In the genomic region with DNA sequence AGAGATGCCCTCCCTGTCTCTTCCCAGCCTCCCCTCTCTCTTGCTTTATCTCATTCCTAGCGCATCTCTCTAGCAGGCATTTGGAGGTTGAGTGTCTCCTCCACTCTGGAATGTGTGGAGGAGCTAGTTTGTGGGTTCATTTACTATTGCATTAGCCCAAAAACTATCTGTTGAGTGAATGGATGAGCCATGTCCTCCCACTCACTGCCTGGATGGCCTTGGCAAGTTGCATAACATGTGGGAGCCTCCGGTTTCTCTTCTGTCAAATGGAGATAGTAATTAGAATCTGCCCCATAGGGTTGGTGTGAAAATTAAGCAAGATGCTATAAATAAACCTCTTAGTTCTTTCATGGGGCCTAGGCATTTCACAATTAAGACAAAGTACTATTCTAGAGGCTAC, we compare ENCODE assay signal across 1 cellular context.
TF ChIP-seq lines count a peak whose summit lies in the region.

No MANE protein-coding gene starts in this region.

TF ChIP-seq in K562, 482 proteins besides CTCF, POLR2A, EP300 and RAD21 (continued from another document and continues in another):
- TF ChIP-seq, protein P1, sequence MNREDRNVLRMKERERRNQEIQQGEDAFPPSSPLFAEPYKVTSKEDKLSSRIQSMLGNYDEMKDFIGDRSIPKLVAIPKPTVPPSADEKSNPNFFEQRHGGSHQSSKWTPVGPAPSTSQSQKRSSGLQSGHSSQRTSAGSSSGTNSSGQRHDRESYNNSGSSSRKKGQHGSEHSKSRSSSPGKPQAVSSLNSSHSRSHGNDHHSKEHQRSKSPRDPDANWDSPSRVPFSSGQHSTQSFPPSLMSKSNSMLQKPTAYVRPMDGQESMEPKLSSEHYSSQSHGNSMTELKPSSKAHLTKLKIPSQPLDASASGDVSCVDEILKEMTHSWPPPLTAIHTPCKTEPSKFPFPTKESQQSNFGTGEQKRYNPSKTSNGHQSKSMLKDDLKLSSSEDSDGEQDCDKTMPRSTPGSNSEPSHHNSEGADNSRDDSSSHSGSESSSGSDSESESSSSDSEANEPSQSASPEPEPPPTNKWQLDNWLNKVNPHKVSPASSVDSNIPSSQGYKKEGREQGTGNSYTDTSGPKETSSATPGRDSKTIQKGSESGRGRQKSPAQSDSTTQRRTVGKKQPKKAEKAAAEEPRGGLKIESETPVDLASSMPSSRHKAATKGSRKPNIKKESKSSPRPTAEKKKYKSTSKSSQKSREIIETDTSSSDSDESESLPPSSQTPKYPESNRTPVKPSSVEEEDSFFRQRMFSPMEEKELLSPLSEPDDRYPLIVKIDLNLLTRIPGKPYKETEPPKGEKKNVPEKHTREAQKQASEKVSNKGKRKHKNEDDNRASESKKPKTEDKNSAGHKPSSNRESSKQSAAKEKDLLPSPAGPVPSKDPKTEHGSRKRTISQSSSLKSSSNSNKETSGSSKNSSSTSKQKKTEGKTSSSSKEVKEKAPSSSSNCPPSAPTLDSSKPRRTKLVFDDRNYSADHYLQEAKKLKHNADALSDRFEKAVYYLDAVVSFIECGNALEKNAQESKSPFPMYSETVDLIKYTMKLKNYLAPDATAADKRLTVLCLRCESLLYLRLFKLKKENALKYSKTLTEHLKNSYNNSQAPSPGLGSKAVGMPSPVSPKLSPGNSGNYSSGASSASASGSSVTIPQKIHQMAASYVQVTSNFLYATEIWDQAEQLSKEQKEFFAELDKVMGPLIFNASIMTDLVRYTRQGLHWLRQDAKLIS (CRISPR knock-in tag; IDR thresholded peaks at IDR 0.05): no peak
- TF ChIP-seq RCOR1 (IDR thresholded peaks at IDR 0.05; ENCODE audit: borderline replicate concordance in 1 of 2, low read depth in 2 of 2, low read length in 2 of 2) (peak in 1 of 2 experiments; percentile 82; a peak in 2 of 4 replicates), STAT5A (IDR thresholded peaks at IDR 0.05; ENCODE audit: borderline replicate concordance, low read length) (peak; percentile 29; the same call in 1 of the 2 replicates), TAL1 (IDR thresholded peaks at IDR 0.05) (peak; percentile 60), LARP7 (IDR thresholded peaks at IDR 0.05) (no peak), MEF2D (tag; conservative IDR thresholded peaks at IDR 0.05; ENCODE audit: low read depth) (peak; percentile 92), EGR1 (conservative IDR thresholded peaks at IDR 0.05) (peak; percentile 92), EWSR1 (IDR thresholded peaks at IDR 0.05; ENCODE audit: borderline replicate concordance, low read depth, partially characterized antibody) (no peak), POLR2AphosphoS5 (IDR thresholded peaks at IDR 0.05; ENCODE audit: control insufficient read depth, insufficient read depth, low read depth, low read length) (peak; percentile 67; the same call in 1 of the 2 replicates), RUNX1 (IDR thresholded peaks at IDR 0.05; ENCODE audit: low read depth) (0 out of 2 replicates have a peak, but pooled peaks have one; percentile 61), ZNF140 (CRISPR knock-in tag; IDR thresholded peaks at IDR 0.05) (no peak), ZNF324 (CRISPR knock-in tag; IDR thresholded peaks at IDR 0.05) (no peak), FOS (IDR thresholded peaks at IDR 0.05; ENCODE audit: extremely low read depth, insufficient read length) (no peak), HDAC2 (IDR thresholded peaks at IDR 0.05) (peak; percentile 37; the same call in 1 of the 2 replicates), MCM7 (IDR thresholded peaks at IDR 0.05) (no peak), BDP1 (IDR thresholded peaks at IDR 0.05; ENCODE audit: insufficient read depth, insufficient read length) (no peak), CREM (IDR thresholded peaks at IDR 0.05; ENCODE audit: low read depth) (0 out of 2 replicates have a peak, but pooled peaks have one; percentile 39), LEF1 (IDR thresholded peaks at IDR 0.05) (peak; percentile 47; the same call in 1 of the 2 replicates), NCOR1 (IDR thresholded peaks at IDR 0.05) (peak; percentile 82), E2F3 (CRISPR knock-in tag; IDR thresholded peaks at IDR 0.05) (no peak), STAG1 (CRISPR knock-in tag; IDR thresholded peaks at IDR 0.05; ENCODE audit: borderline replicate concordance) (no peak), NFYB (IDR thresholded peaks at IDR 0.05; ENCODE audit: extremely low read depth, insufficient read length) (no peak), LCOR (CRISPR knock-in tag; IDR thresholded peaks at IDR 0.05) (peak; percentile 98), HDAC8 (tag; IDR thresholded peaks at IDR 0.05) (no peak)
- TF ChIP-seq, protein P2, sequence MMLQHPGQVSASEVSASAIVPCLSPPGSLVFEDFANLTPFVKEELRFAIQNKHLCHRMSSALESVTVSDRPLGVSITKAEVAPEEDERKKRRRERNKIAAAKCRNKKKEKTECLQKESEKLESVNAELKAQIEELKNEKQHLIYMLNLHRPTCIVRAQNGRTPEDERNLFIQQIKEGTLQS (IDR thresholded peaks at IDR 0.05): peak; percentile 51
- TF ChIP-seq, protein P2 (CRISPR knock-in tag; conservative IDR thresholded peaks at IDR 0.05): no peak
- TF ChIP-seq, protein P3, sequence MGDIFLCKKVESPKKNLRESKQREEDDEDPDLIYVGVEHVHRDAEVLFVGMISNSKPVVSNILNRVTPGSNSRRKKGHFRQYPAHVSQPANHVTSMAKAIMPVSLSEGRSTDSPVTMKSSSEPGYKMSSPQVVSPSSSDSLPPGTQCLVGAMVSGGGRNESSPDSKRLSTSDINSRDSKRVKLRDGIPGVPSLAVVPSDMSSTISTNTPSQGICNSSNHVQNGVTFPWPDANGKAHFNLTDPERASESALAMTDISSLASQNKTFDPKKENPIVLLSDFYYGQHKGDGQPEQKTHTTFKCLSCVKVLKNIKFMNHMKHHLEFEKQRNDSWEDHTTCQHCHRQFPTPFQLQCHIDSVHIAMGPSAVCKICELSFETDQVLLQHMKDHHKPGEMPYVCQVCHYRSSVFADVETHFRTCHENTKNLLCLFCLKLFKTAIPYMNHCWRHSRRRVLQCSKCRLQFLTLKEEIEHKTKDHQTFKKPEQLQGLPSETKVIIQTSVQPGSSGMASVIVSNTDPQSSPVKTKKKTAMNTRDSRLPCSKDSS (IDR thresholded peaks at IDR 0.05; ENCODE audit: low read depth, partially characterized antibody): no peak
- TF ChIP-seq, protein P4, sequence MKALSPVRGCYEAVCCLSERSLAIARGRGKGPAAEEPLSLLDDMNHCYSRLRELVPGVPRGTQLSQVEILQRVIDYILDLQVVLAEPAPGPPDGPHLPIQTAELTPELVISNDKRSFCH (CRISPR knock-in tag; IDR thresholded peaks at IDR 0.05): no peak
- TF ChIP-seq, protein P4 (tag; IDR thresholded peaks at IDR 0.05): peak; percentile 85
- TF ChIP-seq, protein P5, sequence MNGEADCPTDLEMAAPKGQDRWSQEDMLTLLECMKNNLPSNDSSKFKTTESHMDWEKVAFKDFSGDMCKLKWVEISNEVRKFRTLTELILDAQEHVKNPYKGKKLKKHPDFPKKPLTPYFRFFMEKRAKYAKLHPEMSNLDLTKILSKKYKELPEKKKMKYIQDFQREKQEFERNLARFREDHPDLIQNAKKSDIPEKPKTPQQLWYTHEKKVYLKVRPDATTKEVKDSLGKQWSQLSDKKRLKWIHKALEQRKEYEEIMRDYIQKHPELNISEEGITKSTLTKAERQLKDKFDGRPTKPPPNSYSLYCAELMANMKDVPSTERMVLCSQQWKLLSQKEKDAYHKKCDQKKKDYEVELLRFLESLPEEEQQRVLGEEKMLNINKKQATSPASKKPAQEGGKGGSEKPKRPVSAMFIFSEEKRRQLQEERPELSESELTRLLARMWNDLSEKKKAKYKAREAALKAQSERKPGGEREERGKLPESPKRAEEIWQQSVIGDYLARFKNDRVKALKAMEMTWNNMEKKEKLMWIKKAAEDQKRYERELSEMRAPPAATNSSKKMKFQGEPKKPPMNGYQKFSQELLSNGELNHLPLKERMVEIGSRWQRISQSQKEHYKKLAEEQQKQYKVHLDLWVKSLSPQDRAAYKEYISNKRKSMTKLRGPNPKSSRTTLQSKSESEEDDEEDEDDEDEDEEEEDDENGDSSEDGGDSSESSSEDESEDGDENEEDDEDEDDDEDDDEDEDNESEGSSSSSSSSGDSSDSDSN (IDR thresholded peaks at IDR 0.05; ENCODE audit: borderline replicate concordance in 1 of 2, low read depth in 2 of 2, low read length in 2 of 2): no peak
- TF ChIP-seq, protein P6, sequence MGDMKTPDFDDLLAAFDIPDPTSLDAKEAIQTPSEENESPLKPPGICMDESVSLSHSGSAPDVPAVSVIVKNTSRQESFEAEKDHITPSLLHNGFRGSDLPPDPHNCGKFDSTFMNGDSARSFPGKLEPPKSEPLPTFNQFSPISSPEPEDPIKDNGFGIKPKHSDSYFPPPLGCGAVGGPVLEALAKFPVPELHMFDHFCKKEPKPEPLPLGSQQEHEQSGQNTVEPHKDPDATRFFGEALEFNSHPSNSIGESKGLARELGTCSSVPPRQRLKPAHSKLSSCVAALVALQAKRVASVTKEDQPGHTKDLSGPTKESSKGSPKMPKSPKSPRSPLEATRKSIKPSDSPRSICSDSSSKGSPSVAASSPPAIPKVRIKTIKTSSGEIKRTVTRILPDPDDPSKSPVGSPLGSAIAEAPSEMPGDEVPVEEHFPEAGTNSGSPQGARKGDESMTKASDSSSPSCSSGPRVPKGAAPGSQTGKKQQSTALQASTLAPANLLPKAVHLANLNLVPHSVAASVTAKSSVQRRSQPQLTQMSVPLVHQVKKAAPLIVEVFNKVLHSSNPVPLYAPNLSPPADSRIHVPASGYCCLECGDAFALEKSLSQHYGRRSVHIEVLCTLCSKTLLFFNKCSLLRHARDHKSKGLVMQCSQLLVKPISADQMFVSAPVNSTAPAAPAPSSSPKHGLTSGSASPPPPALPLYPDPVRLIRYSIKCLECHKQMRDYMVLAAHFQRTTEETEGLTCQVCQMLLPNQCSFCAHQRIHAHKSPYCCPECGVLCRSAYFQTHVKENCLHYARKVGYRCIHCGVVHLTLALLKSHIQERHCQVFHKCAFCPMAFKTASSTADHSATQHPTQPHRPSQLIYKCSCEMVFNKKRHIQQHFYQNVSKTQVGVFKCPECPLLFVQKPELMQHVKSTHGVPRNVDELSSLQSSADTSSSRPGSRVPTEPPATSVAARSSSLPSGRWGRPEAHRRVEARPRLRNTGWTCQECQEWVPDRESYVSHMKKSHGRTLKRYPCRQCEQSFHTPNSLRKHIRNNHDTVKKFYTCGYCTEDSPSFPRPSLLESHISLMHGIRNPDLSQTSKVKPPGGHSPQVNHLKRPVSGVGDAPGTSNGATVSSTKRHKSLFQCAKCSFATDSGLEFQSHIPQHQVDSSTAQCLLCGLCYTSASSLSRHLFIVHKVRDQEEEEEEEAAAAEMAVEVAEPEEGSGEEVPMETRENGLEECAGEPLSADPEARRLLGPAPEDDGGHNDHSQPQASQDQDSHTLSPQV (IDR thresholded peaks at IDR 0.05): peak; percentile 52
- TF ChIP-seq, protein P7, sequence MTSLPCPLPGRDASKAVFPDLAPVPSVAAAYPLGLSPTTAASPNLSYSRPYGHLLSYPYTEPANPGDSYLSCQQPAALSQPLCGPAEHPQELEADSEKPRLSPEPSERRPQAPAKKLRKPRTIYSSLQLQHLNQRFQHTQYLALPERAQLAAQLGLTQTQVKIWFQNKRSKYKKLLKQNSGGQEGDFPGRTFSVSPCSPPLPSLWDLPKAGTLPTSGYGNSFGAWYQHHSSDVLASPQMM (CRISPR knock-in tag; IDR thresholded peaks at IDR 0.05): no peak
- TF ChIP-seq, protein P8, sequence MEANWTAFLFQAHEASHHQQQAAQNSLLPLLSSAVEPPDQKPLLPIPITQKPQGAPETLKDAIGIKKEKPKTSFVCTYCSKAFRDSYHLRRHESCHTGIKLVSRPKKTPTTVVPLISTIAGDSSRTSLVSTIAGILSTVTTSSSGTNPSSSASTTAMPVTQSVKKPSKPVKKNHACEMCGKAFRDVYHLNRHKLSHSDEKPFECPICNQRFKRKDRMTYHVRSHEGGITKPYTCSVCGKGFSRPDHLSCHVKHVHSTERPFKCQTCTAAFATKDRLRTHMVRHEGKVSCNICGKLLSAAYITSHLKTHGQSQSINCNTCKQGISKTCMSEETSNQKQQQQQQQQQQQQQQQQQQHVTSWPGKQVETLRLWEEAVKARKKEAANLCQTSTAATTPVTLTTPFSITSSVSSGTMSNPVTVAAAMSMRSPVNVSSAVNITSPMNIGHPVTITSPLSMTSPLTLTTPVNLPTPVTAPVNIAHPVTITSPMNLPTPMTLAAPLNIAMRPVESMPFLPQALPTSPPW (CRISPR knock-in tag; IDR thresholded peaks at IDR 0.05): peak; percentile 31
- TF ChIP-seq, protein P9, sequence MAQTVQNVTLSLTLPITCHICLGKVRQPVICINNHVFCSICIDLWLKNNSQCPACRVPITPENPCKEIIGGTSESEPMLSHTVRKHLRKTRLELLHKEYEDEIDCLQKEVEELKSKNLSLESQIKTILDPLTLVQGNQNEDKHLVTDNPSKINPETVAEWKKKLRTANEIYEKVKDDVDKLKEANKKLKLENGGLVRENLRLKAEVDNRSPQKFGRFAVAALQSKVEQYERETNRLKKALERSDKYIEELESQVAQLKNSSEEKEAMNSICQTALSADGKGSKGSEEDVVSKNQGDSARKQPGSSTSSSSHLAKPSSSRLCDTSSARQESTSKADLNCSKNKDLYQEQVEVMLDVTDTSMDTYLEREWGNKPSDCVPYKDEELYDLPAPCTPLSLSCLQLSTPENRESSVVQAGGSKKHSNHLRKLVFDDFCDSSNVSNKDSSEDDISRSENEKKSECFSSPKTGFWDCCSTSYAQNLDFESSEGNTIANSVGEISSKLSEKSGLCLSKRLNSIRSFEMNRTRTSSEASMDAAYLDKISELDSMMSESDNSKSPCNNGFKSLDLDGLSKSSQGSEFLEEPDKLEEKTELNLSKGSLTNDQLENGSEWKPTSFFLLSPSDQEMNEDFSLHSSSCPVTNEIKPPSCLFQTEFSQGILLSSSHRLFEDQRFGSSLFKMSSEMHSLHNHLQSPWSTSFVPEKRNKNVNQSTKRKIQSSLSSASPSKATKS (CRISPR knock-in tag; IDR thresholded peaks at IDR 0.05): no peak
- TF ChIP-seq, protein P10, sequence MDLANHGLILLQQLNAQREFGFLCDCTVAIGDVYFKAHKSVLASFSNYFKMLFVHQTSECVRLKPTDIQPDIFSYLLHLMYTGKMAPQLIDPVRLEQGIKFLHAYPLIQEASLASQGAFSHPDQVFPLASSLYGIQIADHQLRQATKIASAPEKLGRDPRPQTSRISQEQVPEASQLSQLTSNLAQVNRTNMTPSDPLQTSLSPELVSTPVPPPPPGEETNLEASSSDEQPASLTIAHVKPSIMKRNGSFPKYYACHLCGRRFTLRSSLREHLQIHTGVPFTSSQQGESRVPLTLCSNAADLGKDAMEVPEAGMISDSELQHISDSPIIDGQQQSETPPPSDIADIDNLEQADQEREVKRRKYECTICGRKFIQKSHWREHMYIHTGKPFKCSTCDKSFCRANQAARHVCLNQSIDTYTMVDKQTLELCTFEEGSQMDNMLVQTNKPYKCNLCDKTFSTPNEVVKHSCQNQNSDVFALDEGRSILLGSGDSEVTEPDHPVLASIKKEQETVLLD (IDR thresholded peaks at IDR 0.05): 0 out of 2 replicates have a peak, but pooled peaks have one; percentile 36
- TF ChIP-seq, protein P11, sequence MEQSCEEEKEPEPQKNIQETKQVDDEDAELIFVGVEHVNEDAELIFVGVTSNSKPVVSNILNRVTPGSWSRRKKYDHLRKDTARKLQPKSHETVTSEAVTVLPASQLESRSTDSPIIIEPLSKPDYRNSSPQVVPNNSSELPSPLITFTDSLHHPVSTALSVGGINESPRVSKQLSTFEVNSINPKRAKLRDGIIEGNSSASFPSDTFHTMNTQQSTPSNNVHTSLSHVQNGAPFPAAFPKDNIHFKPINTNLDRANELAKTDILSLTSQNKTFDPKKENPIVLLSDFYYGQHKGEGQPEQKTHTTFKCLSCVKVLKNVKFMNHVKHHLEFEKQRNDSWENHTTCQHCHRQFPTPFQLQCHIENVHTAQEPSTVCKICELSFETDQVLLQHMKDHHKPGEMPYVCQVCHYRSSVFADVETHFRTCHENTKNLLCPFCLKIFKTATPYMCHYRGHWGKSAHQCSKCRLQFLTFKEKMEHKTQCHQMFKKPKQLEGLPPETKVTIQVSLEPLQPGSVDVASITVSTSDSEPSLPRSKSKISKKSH (CRISPR knock-in tag; IDR thresholded peaks at IDR 0.05): no peak
